Comparison of ENCODE assay signal across 8 cellular contexts in genomic region chr5:177366528-177367322, GRCh38. TPM values are rescaled to one million over a fixed set of nuclear protein-coding genes. Genes with fewer than 3 reads are reported as not detected.
DNase-seq lines count a peak whose midpoint lies in the region; ATAC-seq and TF ChIP-seq lines count a peak whose summit lies in the region.

No MANE protein-coding gene starts in this region.

- no peak for ATAC-seq in CD8-positive, alpha-beta T cell
- ATAC-seq in GM19463 (IDR thresholded peaks at IDR 0.05; ENCODE audit: unreplicated experiment) (no peak), HG02678 (IDR thresholded peaks at IDR 0.05; ENCODE audit: unreplicated experiment) (no peak)

- no peak overlapping the region for H3K4me3 ChIP-seq in CD8-positive, alpha-beta T cell (ENCODE audit: low read depth, low read length)
- peak overlapping the region; percentile 16 to 54 (median 32) for H3K4me3 ChIP-seq in Peyer's patch

- peaks cover 67% of the 10 kb centered on the region for H3K4me1 Mint-ChIP-seq in CD8-positive, alpha-beta T cell (ENCODE audit: low read depth)
- H3K4me1 Mint-ChIP-seq in neural crest cell, result peaks cover 26% of the 10 kb centered on the region

- intact Hi-C loops in CD8-positive, alpha-beta T cell (cut with DNase I, micrococcal nuclease), result no loop called here

- no peaks in the 10 kb centered on the region for H3K9me3 ChIP-seq in CD8-positive, alpha-beta T cell (ENCODE audit: low read length)
- no peaks in the 10 kb centered on the region for H3K9me3 ChIP-seq in Peyer's patch

- no peak overlapping the region for H3K27ac ChIP-seq in CD8-positive, alpha-beta T cell (ENCODE audit: low read depth, low read length)
- H3K27ac ChIP-seq in Peyer's patch, result peak overlapping the region; percentile 48 to 88 (median 68)

- peak overlapping the region; percentile 52 for H3K27ac Mint-ChIP-seq in CD8-positive, alpha-beta T cell
- peak overlapping the region; percentile 95 for H3K27ac Mint-ChIP-seq in neural crest cell (ENCODE audit: unreplicated experiment)

- no peak for DNase-seq in CD8-positive, alpha-beta T cell
- DNase-seq in Peyer's patch, result peak; percentile 42 to 90 (median 87)
- peak; percentile 77 for DNase-seq in fibroblast of the conjunctiva (ENCODE audit: low read depth)
- peak; percentile 85 for DNase-seq in neural crest cell (ENCODE audit: low read depth, low spot score)
- DNase-seq in SW 1271 (lab: John Stamatoyannopoulos, UW), result no peak
- no peak for DNase-seq in stimulated activated CD4-positive, alpha-beta T cell treated with anti-CD3 and anti-CD28 coated beads, Interleukin-2, amount 100 ng/mL, for 24 hours

- no peak for TF ChIP-seq POLR2A in Peyer's patch (IDR thresholded peaks at IDR 0.05)

- no peak overlapping the region for H3K4me3 Mint-ChIP-seq in CD8-positive, alpha-beta T cell
- peak overlapping the region; percentile 92 for H3K4me3 Mint-ChIP-seq in neural crest cell

- peaks cover 25% of the 10 kb centered on the region for H3K36me3 ChIP-seq in CD8-positive, alpha-beta T cell (ENCODE audit: insufficient read depth, low read length)
- no peaks in the 10 kb centered on the region for H3K36me3 ChIP-seq in Peyer's patch

- H3K27me3 ChIP-seq in CD8-positive, alpha-beta T cell (ENCODE audit: insufficient read depth, low read length), result no peaks in the 10 kb centered on the region
- H3K27me3 ChIP-seq in Peyer's patch, result no peaks in the 10 kb centered on the region

- CTCF ChIA-PET in CD8-positive, alpha-beta T cell (lab: Charles Lee), result interaction anchor here (0.8 to 10.0 kb wide), 8 partner anchors 9 to 89 kb away, joined by 3 to 77 read pairs (median 5); partner anchors contain the start of gene RGS14

- peaks cover 71% of the 10 kb centered on the region for H3K4me1 ChIP-seq in CD8-positive, alpha-beta T cell (ENCODE audit: insufficient read depth, low read length)
- peaks cover 3 to 58% (median 24%) of the 10 kb centered on the region in 4 donors for H3K4me1 ChIP-seq in Peyer's patch

- H3K27me3 Mint-ChIP-seq in CD8-positive, alpha-beta T cell (ENCODE audit: low read depth), result no peaks in the 10 kb centered on the region
- peaks cover 17% of the 10 kb centered on the region for H3K27me3 Mint-ChIP-seq in neural crest cell (ENCODE audit: low read depth)

- peaks cover 62% of the 10 kb centered on the region for H3K36me3 Mint-ChIP-seq in CD8-positive, alpha-beta T cell
- H3K36me3 Mint-ChIP-seq in neural crest cell (ENCODE audit: low read depth), result no peaks in the 10 kb centered on the region

- POLR2A ChIA-PET in CD8-positive, alpha-beta T cell (lab: Charles Lee), result interaction anchor here (1.2 kb wide), 1 partner anchor 15 kb away, joined by 3 read pairs; the partner anchor contains the start of gene LMAN2

- no peak for TF ChIP-seq CTCF in CD8-positive, alpha-beta T cell (IDR thresholded peaks at IDR 0.05)
- no peak for TF ChIP-seq CTCF in Peyer's patch (IDR thresholded peaks at IDR 0.05)
- TF ChIP-seq CTCF in neural crest cell (conservative IDR thresholded peaks at IDR 0.05), result no peak

- H3K9me3 Mint-ChIP-seq in CD8-positive, alpha-beta T cell, result no peaks in the 10 kb centered on the region
- no peaks in the 10 kb centered on the region for H3K9me3 Mint-ChIP-seq in neural crest cell

RNA-seq across cellular contexts. Expression of gene RGS14, which starts 9.0 kb away (rescaled TPM):
- total RNA-seq in CD8-positive, alpha-beta T cell, result 10 to 100 TPM; 22.7 to 23.5 TPM
- total RNA-seq in Peyer's patch, result 10 to 100 TPM; 19.4 to 41.0 (median 23.3) TPM
- 12.3 and 15.7 TPM in 2 replicates for total RNA-seq in neural crest cell

RNA-seq across cellular contexts. Expression of gene LMAN2, which starts 15.3 kb away (rescaled TPM):
- total RNA-seq in CD8-positive, alpha-beta T cell, result 10 to 100 TPM; 49.0 to 61.4 TPM
- total RNA-seq in Peyer's patch (100 to 1,000 TPM; 193 to 321 (median 268) TPM), neural crest cell (73.0 and 80.5 TPM in 2 replicates)

RNA-seq across cellular contexts. Expression of gene SLC34A1, which starts 17.5 kb away (rescaled TPM):
- not detected for total RNA-seq in CD8-positive, alpha-beta T cell
- under 1 TPM in 1 of 4 donors, not detected in 3; 0.35 TPM for total RNA-seq in Peyer's patch
- total RNA-seq in neural crest cell, result 0.16 TPM in 1 of 2 replicates, not detected in the other

RNA-seq across cellular contexts. Expression of gene PFN3, which starts 33.7 kb away (rescaled TPM):
- not detected for total RNA-seq in CD8-positive, alpha-beta T cell
- total RNA-seq in Peyer's patch, result not detected
- not detected in 2 replicates for total RNA-seq in neural crest cell

RNA-seq across cellular contexts. Expression of gene F12, which starts 42.6 kb away (rescaled TPM):
- total RNA-seq in CD8-positive, alpha-beta T cell, result not detected
- total RNA-seq in Peyer's patch (10 to 100 TPM in 1 of 4 donors, 1 to 10 TPM in 3; 1.7 to 22.2 (median 7.8) TPM), neural crest cell (2.3 and 2.7 TPM in 2 replicates)

Comparison
In these comparisons a context has a peak if more than half of its experiments do, and no peak if none do; other contexts are left out.
1. DNase-seq: peak in Peyer's patch (3 of 3), fibroblast of the conjunctiva (single experiment) and neural crest cell (single experiment); none in CD8-positive, alpha-beta T cell (0 of 7), SW 1271 (0 of 2) and stimulated activated CD4-positive, alpha-beta T cell treated with anti-CD3 and anti-CD28 coated beads, Interleukin-2, amount 100 ng/mL, for 24 hours (0 of 2).